ENCODE assay signal across 8 cellular contexts in the genomic region with DNA sequence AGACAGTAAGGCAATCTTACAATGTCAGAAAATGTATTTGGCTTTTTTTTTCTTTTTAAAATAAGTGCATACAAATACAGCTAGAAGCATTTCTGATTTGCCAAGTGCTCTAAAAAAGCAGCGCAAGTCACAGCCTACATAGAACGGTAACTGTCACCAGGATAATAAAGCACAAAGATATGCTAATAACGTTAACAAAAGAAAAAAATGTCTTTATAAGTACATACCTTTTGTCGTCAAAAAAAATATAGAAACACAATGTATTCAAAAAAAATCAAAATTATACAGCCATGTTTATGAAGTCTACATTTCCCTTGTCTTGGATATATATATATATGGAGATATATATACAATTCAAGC. TPM values are rescaled to one million over a fixed set of nuclear protein-coding genes. Genes with fewer than 3 reads are reported as not detected.
DNase-seq lines count a peak whose midpoint lies in the region; ATAC-seq lines count a peak whose summit lies in the region.

No MANE protein-coding gene starts in this region.

- peaks cover 46% of the 10 kb centered on the region for H3K36me3 ChIP-seq in iPS-20b (ENCODE audit: insufficient read depth, low read depth, low read length)
- H3K36me3 ChIP-seq in stomach smooth muscle (ENCODE audit: control insufficient read depth in 2 of 2, insufficient read depth in 2 of 2, low read length in 2 of 2), result peaks cover 8 to 30% of the 10 kb centered on the region in 2 donors

- no peak for ATAC-seq in GM18868 (IDR thresholded peaks at IDR 0.05; ENCODE audit: unreplicated experiment)

- H3K9me3 Mint-ChIP-seq in T-helper 1 cell treated with Interleukin-12 subunit alpha and Interleukin-12 subunit beta and Interleukin-4 antibody, amounts not matched to agents 30 μg/mL and 1 μg/mL, for 36 hours, result no peaks in the 10 kb centered on the region
- H3K9me3 Mint-ChIP-seq in activated T-helper 1 cell treated with anti-CD3 and anti-CD28 coated beads, Interleukin-12 subunit alpha, Interleukin-12 subunit beta, Interleukin-2, Interleukin-4 antibody, amounts not matched to agents 30 ng/mL and 10 ng/mL and 1 ng/mL, durations not matched to agents 14 hours and 24 hours and 36 hours, result no peaks in the 10 kb centered on the region

- intact Hi-C loops in activated T-helper 1 cell treated with anti-CD3 and anti-CD28 coated beads, Interleukin-12 subunit alpha, Interleukin-12 subunit beta, Interleukin-2, Interleukin-4 antibody, amounts not matched to agents 30 ng/mL and 10 ng/mL and 1 ng/mL, durations not matched to agents 14 hours and 24 hours and 36 hours (cut with micrococcal nuclease), result loop anchor here (1.0 to 10.0 kb wide), 6 partner anchors 118 to 1260 kb away; partner anchors contain the start of genes B3GALNT2, COA6 and LYST

- H3K4me1 Mint-ChIP-seq in T-helper 1 cell treated with Interleukin-12 subunit alpha and Interleukin-12 subunit beta and Interleukin-4 antibody, amounts not matched to agents 30 μg/mL and 1 μg/mL, for 36 hours (ENCODE audit: low read depth), result peaks cover 47% of the 10 kb centered on the region
- H3K4me1 Mint-ChIP-seq in activated T-helper 1 cell treated with anti-CD3 and anti-CD28 coated beads, Interleukin-12 subunit alpha, Interleukin-12 subunit beta, Interleukin-2, Interleukin-4 antibody, amounts not matched to agents 30 ng/mL and 10 ng/mL and 1 ng/mL, durations not matched to agents 14 hours and 24 hours and 36 hours (ENCODE audit: low read depth), result peaks cover 54% of the 10 kb centered on the region

- H3K4me1 ChIP-seq in iPS-20b (ENCODE audit: insufficient read depth, low read length) (peaks cover 51% of the 10 kb centered on the region), stomach smooth muscle (ENCODE audit: control insufficient read depth, insufficient read depth, low read length) (peaks cover 18% of the 10 kb centered on the region)

- H3K36me3 Mint-ChIP-seq in T-helper 1 cell treated with Interleukin-12 subunit alpha and Interleukin-12 subunit beta and Interleukin-4 antibody, amounts not matched to agents 30 μg/mL and 1 μg/mL, for 36 hours (ENCODE audit: low read depth), result peaks cover 56% of the 10 kb centered on the region
- H3K36me3 Mint-ChIP-seq in activated T-helper 1 cell treated with anti-CD3 and anti-CD28 coated beads, Interleukin-12 subunit alpha, Interleukin-12 subunit beta, Interleukin-2, Interleukin-4 antibody, amounts not matched to agents 30 ng/mL and 10 ng/mL and 1 ng/mL, durations not matched to agents 14 hours and 24 hours and 36 hours (ENCODE audit: low read depth), result peaks cover 62% of the 10 kb centered on the region

- no peak overlapping the region for H3K27ac ChIP-seq in iPS-20b (ENCODE audit: low read length)
- peak overlapping the region; percentile 98 for H3K27ac ChIP-seq in stomach smooth muscle (ENCODE audit: low read length)

- no peaks in the 10 kb centered on the region for H3K27me3 Mint-ChIP-seq in T-helper 1 cell treated with Interleukin-12 subunit alpha and Interleukin-12 subunit beta and Interleukin-4 antibody, amounts not matched to agents 30 μg/mL and 1 μg/mL, for 36 hours (ENCODE audit: low read depth)
- no peaks in the 10 kb centered on the region for H3K27me3 Mint-ChIP-seq in activated T-helper 1 cell treated with anti-CD3 and anti-CD28 coated beads, Interleukin-12 subunit alpha, Interleukin-12 subunit beta, Interleukin-2, Interleukin-4 antibody, amounts not matched to agents 30 ng/mL and 10 ng/mL and 1 ng/mL, durations not matched to agents 14 hours and 24 hours and 36 hours (ENCODE audit: insufficient read depth)

- peak overlapping the region; percentile 81 for H3K4me3 Mint-ChIP-seq in T-helper 1 cell treated with Interleukin-12 subunit alpha and Interleukin-12 subunit beta and Interleukin-4 antibody, amounts not matched to agents 30 μg/mL and 1 μg/mL, for 36 hours
- H3K4me3 Mint-ChIP-seq in activated T-helper 1 cell treated with anti-CD3 and anti-CD28 coated beads, Interleukin-12 subunit alpha, Interleukin-12 subunit beta, Interleukin-2, Interleukin-4 antibody, amounts not matched to agents 30 ng/mL and 10 ng/mL and 1 ng/mL, durations not matched to agents 14 hours and 24 hours and 36 hours, result peak overlapping the region; percentile 100

- H3K9me3 ChIP-seq in iPS-20b (ENCODE audit: insufficient read depth, low read depth, low read length), result no peaks in the 10 kb centered on the region
- H3K9me3 ChIP-seq in stomach smooth muscle (ENCODE audit: control insufficient read depth in 2 of 2, low read length in 2 of 2), result no peaks in the 10 kb centered on the region

- H3K9ac ChIP-seq in iPS-20b (ENCODE audit: low read depth, low read length) (peak overlapping the region; percentile 86; the same call in 1 of the 2 replicates), stomach smooth muscle (ENCODE audit: low read length in 2 of 2) (peak overlapping the region; percentile 82 to 98)

- DNase-seq in T-helper 1 cell (no peak), midbrain (lab: John Stamatoyannopoulos, UW) (no peak), NCI-H2107 (lab: John Stamatoyannopoulos, UW) (no peak)
- DNase-seq in activated T-helper 1 cell treated with anti-CD3 and anti-CD28 coated beads, Interleukin-12 subunit alpha, Interleukin-12 subunit beta, Interleukin-2, Interleukin-4 antibody, amounts not matched to agents 30 ng/mL and 10 ng/mL and 1 ng/mL, durations not matched to agents 14 hours and 24 hours and 36 hours (ENCODE audit: low spot score), result no peak

- peak overlapping the region; percentile 94 for H3K27ac Mint-ChIP-seq in T-helper 1 cell treated with Interleukin-12 subunit alpha and Interleukin-12 subunit beta and Interleukin-4 antibody, amounts not matched to agents 30 μg/mL and 1 μg/mL, for 36 hours
- peak overlapping the region; percentile 99 for H3K27ac Mint-ChIP-seq in activated T-helper 1 cell treated with anti-CD3 and anti-CD28 coated beads, Interleukin-12 subunit alpha, Interleukin-12 subunit beta, Interleukin-2, Interleukin-4 antibody, amounts not matched to agents 30 ng/mL and 10 ng/mL and 1 ng/mL, durations not matched to agents 14 hours and 24 hours and 36 hours

- H3K4me3 ChIP-seq in iPS-20b (ENCODE audit: low read length), result peak overlapping the region; percentile 87
- H3K4me3 ChIP-seq in stomach smooth muscle (ENCODE audit: low read length in 2 of 2), result peak overlapping the region; percentile 94 to 98

- H3K27me3 ChIP-seq in iPS-20b (ENCODE audit: insufficient read depth, low read length), result no peaks in the 10 kb centered on the region
- no peaks in the 10 kb centered on the region for H3K27me3 ChIP-seq in stomach smooth muscle (ENCODE audit: control insufficient read depth in 1 of 2, insufficient read depth in 2 of 2, low read length in 2 of 2)

RNA-seq across cellular contexts. Expression of gene IRF2BP2, which starts 3.3 kb away (rescaled TPM):
- 243 TPM in 2 replicates for total RNA-seq in activated T-helper 1 cell treated with anti-CD3 and anti-CD28 coated beads, Interleukin-12 subunit alpha, Interleukin-12 subunit beta, Interleukin-2, Interleukin-4 antibody, amounts not matched to agents 30 ng/mL and 10 ng/mL and 1 ng/mL, durations not matched to agents 14 hours and 24 hours and 36 hours
